In the genomic region with DNA sequence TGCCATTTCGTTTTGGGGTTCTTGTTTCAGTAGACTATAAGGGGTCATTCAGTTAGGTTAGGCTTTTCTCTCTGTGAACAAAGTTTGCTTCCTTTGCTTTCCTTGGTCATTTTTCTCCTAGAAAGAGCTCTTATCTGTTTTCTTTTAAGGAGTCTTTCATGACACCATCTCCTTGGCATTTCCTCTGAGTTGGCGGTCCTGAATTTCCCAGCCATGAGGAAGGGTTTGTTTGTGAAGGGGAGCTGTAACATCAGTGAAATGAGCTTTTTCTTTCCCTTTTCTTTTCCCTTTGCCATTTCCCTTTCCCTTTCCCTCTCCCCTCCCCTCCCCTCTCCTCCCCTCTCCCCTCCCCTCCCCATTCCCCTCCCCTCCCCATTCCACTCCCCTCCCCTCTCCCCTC, we compare ENCODE assay signal across 11 cellular contexts.
A peak's percentile ranks its signal among the peaks of the same experiment; 100 is the strongest.
DNase-seq lines count a peak whose midpoint lies in the region; ATAC-seq, FAIRE-seq and TF ChIP-seq lines count a peak whose summit lies in the region.
"Had no signal": no experiment of that assay in that cellular context is flagged by ENCODE, and none has a peak within 500 bp of the region (broad histone marks: within the 10 kb centered on the region; RNA-seq: fewer than 3 reads in every experiment).

No MANE protein-coding gene starts in this region.

- peak overlapping the region; percentile 3 for H3K27ac Mint-ChIP-seq in central memory CD8-positive, alpha-beta T cell (ENCODE audit: low read depth)
- H3K27ac Mint-ChIP-seq: activated CD8-positive, alpha-beta memory T cell treated with anti-CD3 and anti-CD28 coated beads, Interleukin-2, amount 10 ng/mL, durations not matched to agents 7 days and 5 days had no signal

- TF ChIP-seq CTCF in left lung (IDR thresholded peaks at IDR 0.05), result no peak

- peaks cover 74% of the 10 kb centered on the region for H3K4me1 Mint-ChIP-seq in central memory CD8-positive, alpha-beta T cell

- H3K4me3 ChIP-seq in left lung, result no peak overlapping the region

- intact Hi-C loops in left lung (cut with DNase I), result no loop called here

- H3K36me3 Mint-ChIP-seq in central memory CD8-positive, alpha-beta T cell (ENCODE audit: insufficient read depth), result peaks cover 4% of the 10 kb centered on the region

- no peak for ATAC-seq in central memory CD8-positive, alpha-beta T cell (replicated peaks; ENCODE audit: extremely low read depth, poor library complexity, severe bottlenecking)
- ATAC-seq in left lung (peak; percentile 29), HG03280 (IDR thresholded peaks at IDR 0.05; ENCODE audit: unreplicated experiment) (no peak), HG02763 (IDR thresholded peaks at IDR 0.05; ENCODE audit: unreplicated experiment) (no peak)
- ATAC-seq: activated CD8-positive, alpha-beta memory T cell treated with anti-CD3 and anti-CD28 coated beads, Interleukin-2, amount 10 ng/mL, durations not matched to agents 7 days and 5 days had no signal

- H3K36me3 ChIP-seq in left lung, result no peaks in the 10 kb centered on the region

- H3K4me3 Mint-ChIP-seq in central memory CD8-positive, alpha-beta T cell, result no peak overlapping the region
- H3K4me3 Mint-ChIP-seq: activated CD8-positive, alpha-beta memory T cell treated with anti-CD3 and anti-CD28 coated beads, Interleukin-2, amount 10 ng/mL, durations not matched to agents 7 days and 5 days had no signal

- DNase-seq in ACHN, result peak; percentile 86
- DNase-seq in HTR-8/SVneo (ENCODE audit: insufficient read length, low spot score), result peak; percentile 63
- no peak for DNase-seq in central memory CD8-positive, alpha-beta T cell (ENCODE audit: low spot score in 2 of 2)
- no peak for DNase-seq in left lung
- DNase-seq in SIG-M5 (lab: John Stamatoyannopoulos, UW), result no peak
- DNase-seq in NCI-H446 (lab: John Stamatoyannopoulos, UW), result no peak
- DNase-seq: activated CD8-positive, alpha-beta memory T cell treated with anti-CD3 and anti-CD28 coated beads, Interleukin-2, amount 10 ng/mL, durations not matched to agents 7 days and 5 days; CD4-positive, CD25-positive, alpha-beta regulatory T cell; effector memory CD4-positive, alpha-beta T cell had no signal

- no peaks in the 10 kb centered on the region for H3K27me3 Mint-ChIP-seq in central memory CD8-positive, alpha-beta T cell
- H3K27me3 Mint-ChIP-seq: activated CD8-positive, alpha-beta memory T cell treated with anti-CD3 and anti-CD28 coated beads, Interleukin-2, amount 10 ng/mL, durations not matched to agents 7 days and 5 days; CD4-positive, CD25-positive, alpha-beta regulatory T cell had no signal

- FAIRE-seq in HTR-8/SVneo (lab: Jason Lieb, UNC), result no peak

- H3K4me1 ChIP-seq in left lung, result peaks cover 29 to 38% of the 10 kb centered on the region in 2 donors

- no peaks in the 10 kb centered on the region for H3K9me3 ChIP-seq in left lung

- in situ Hi-C loops in ACHN (cut with HindIII; ENCODE audit: low pct_ligation_motif_present, low pct_unique_long_range_greater_than_20kb, low sequenced_read_pairs), result no loop called here

- peak overlapping the region; percentile 16 to 45 for H3K27ac ChIP-seq in left lung

- no peaks in the 10 kb centered on the region for H3K9me3 Mint-ChIP-seq in central memory CD8-positive, alpha-beta T cell

- H3K27me3 ChIP-seq in left lung, result no peaks in the 10 kb centered on the region

Comparison
In these comparisons a context has a peak if more than half of its experiments do, and no peak if none do; other contexts are left out.
1. DNase-seq: peak in ACHN (single experiment) and HTR-8/SVneo (single experiment); none in central memory CD8-positive, alpha-beta T cell (0 of 2), left lung (0 of 2), SIG-M5 (single experiment) and NCI-H446 (0 of 2).